In the genomic region with DNA sequence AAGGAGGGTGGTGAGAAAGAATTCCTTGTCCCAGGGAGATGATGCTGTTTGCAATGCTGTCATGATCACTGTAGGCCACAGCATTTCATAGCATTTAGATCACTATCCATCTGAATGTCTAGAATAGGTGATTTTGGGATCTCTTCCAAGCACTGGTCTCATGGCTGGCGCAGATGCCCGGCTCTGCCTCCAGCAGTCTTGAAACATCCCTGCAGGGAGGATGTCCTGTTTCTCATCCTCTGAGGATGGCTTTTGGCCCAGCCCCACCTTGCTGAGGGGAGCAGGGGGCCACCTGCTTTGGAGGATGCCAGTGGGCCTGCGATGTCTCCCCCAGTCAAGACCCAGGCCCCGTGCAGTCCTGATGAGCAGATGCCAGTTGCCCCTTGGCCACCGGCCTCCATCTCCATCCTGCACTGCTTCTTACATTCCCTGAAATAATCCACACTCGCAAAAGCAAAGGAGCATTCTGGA, we compare ENCODE assay signal across 26 cellular contexts.
DNase-seq lines count a peak whose midpoint lies in the region; ATAC-seq, FAIRE-seq and TF ChIP-seq lines count a peak whose summit lies in the region.
"Had no signal": no experiment of that assay in that cellular context is flagged by ENCODE, and none has a peak within 500 bp of the region (broad histone marks: within the 10 kb centered on the region; RNA-seq: fewer than 3 reads in every experiment).

No MANE protein-coding gene starts in this region.

- H3K9ac ChIP-seq in kidney (ENCODE audit: low read length in 2 of 2), result no peak overlapping the region
- H3K9ac ChIP-seq: BLaER1 treated with 17β-estradiol and CSF1 and Interleukin-3, amounts not matched to agents 10 nM and 100 nM had no signal

- H3K9me3 ChIP-seq in kidney (ENCODE audit: control insufficient read depth in 1 of 2, low read length in 2 of 2) (no peaks in the 10 kb centered on the region), aorta (ENCODE audit: control insufficient read depth, low read length) (no peaks in the 10 kb centered on the region), upper lobe of left lung (no peaks in the 10 kb centered on the region)
- H3K9me3 ChIP-seq: BLaER1 treated with 17β-estradiol and CSF1 and Interleukin-3, amounts not matched to agents 10 nM and 100 nM; SJSA1 had no signal

- ATAC-seq in Right ventricle myocardium inferior (no peak), left ventricle myocardium superior (no peak), aorta (ENCODE audit: low FRiP score) (no peak), upper lobe of left lung (ENCODE audit: low FRiP score in 2 of 2) (no peak)
- ATAC-seq in activated T-cell treated with anti-CD3 and anti-CD28 coated beads, Interleukin-2, amount 50 U/mL, for 4 hours, result no peak
- ATAC-seq: GM12878 had no signal

- TF ChIP-seq CTCF in bronchial epithelial cell (IDR thresholded peaks at IDR 0.05; ENCODE audit: insufficient read depth, low read length, severe bottlenecking), result no peak
- TF ChIP-seq CTCF in kidney (IDR thresholded peaks at IDR 0.05; ENCODE audit: borderline replicate concordance, extremely low read depth, insufficient read depth), result no peak
- no peak for TF ChIP-seq CTCF in upper lobe of left lung (IDR thresholded peaks at IDR 0.05)

- no peaks in the 10 kb centered on the region for H3K9me3 Mint-ChIP-seq in activated T-cell treated with anti-CD3 and anti-CD28 coated beads, Interleukin-2, amount 50 U/mL, for 4 hours
- H3K9me3 Mint-ChIP-seq: CD4-positive, alpha-beta T cell had no signal

- intact Hi-C loops in Right ventricle myocardium inferior (cut with DNase I), result no loop called here
- intact Hi-C loops in left ventricle myocardium superior (cut with micrococcal nuclease), result no loop called here
- intact Hi-C loops in kidney (cut with DNase I), result no loop called here
- intact Hi-C loops in aorta (cut with DNase I), result loop anchor here in 1 of 2 donors (2.0 kb wide), 1 partner anchor 260 kb away; no protein-coding TSS in a partner anchor

- DNase-seq in Right ventricle myocardium inferior (ENCODE audit: missing footprints), result peak; percentile 22
- no peak for DNase-seq in left ventricle myocardium superior
- no peak for DNase-seq in bronchial epithelial cell (ENCODE audit: low read depth)
- DNase-seq in kidney, result peak; percentile 65
- peak; percentile 22 to 68 for DNase-seq in aorta
- DNase-seq in Ammon's horn (ENCODE audit: low spot score), result no peak
- DNase-seq in upper lobe of left lung, result no peak
- DNase-seq in activated T-cell treated with anti-CD3 and anti-CD28 coated beads, Interleukin-2, amount 50 U/mL, for 4 hours, result no peak
- DNase-seq: CD4-positive, alpha-beta T cell; COR-L47; DMS53; H7; KG1; NCI-H1048; NCI-H1417; NCI-H1694; NCI-H2029 treated with DMSO at 0.1 percent for 48 hours; NCI-H2227 treated with DMSO at 0.1 percent for 48 hours; NCI-H526 treated with DMSO at 0.1 percent for 48 hours; PC-9; Right ventricle myocardium superior had no signal

- no peak overlapping the region for H3K27ac ChIP-seq in kidney (ENCODE audit: low read depth in 2 of 2, low read length in 2 of 2)
- H3K27ac ChIP-seq in aorta (ENCODE audit: low read depth in 1 of 2, low read length in 2 of 2), result no peak overlapping the region
- H3K27ac ChIP-seq in upper lobe of left lung, result no peak overlapping the region
- H3K27ac ChIP-seq: 22Rv1; BLaER1 treated with 17β-estradiol and CSF1 and Interleukin-3, amounts not matched to agents 10 nM and 100 nM; PC-9; SJSA1 had no signal

- FAIRE-seq in bronchial epithelial cell (lab: Jason Lieb, UNC) (peak; percentile 75), kidney (lab: Jason Lieb, UNC) (no peak)
- FAIRE-seq: G401.6, GM12878 had no signal

- H3K4me1 ChIP-seq in kidney (ENCODE audit: control insufficient read depth in 1 of 2, insufficient read depth in 1 of 2, low read depth in 1 of 2, low read length in 2 of 2) (peaks cover 7 to 19% of the 10 kb centered on the region in 2 donors), aorta (ENCODE audit: control insufficient read depth in 1 of 2, insufficient read depth in 2 of 2, low read length in 2 of 2) (no peaks in the 10 kb centered on the region), upper lobe of left lung (peaks cover 9 to 22% (median 18%) of the 10 kb centered on the region in 4 donors)
- H3K4me1 ChIP-seq: SJSA1 had no signal

- no peak for TF ChIP-seq EP300 in upper lobe of left lung (IDR thresholded peaks at IDR 0.05)

- no peaks in the 10 kb centered on the region for H3K36me3 ChIP-seq in bronchial epithelial cell (ENCODE audit: control insufficient read depth, insufficient read depth, low read length)
- H3K36me3 ChIP-seq in kidney (ENCODE audit: control insufficient read depth in 1 of 2, insufficient read depth in 2 of 2, low read length in 2 of 2), result peaks cover 0 to 7% of the 10 kb centered on the region in 2 donors
- no peaks in the 10 kb centered on the region for H3K36me3 ChIP-seq in aorta (ENCODE audit: control insufficient read depth in 1 of 2, insufficient read depth in 2 of 2, low read length in 1 of 2)
- no peaks in the 10 kb centered on the region for H3K36me3 ChIP-seq in upper lobe of left lung
- H3K36me3 ChIP-seq: BLaER1 treated with 17β-estradiol and CSF1 and Interleukin-3, amounts not matched to agents 10 nM and 100 nM; SJSA1 had no signal

- WGBS in aorta, 2 donors, result 88 to 94% methylated on average over 6 of the region's 6 CpGs
- 94 to 97% methylated on average over 6 of the region's 6 CpGs for WGBS in upper lobe of left lung, 2 donors

- H3K27me3 Mint-ChIP-seq in activated T-cell treated with anti-CD3 and anti-CD28 coated beads, Interleukin-2, amount 50 U/mL, for 4 hours (ENCODE audit: low read depth), result peaks cover 2% of the 10 kb centered on the region

- H3K27me3 ChIP-seq in bronchial epithelial cell (ENCODE audit: control insufficient read depth, insufficient read depth, low read length) (peaks cover 13% of the 10 kb centered on the region), aorta (ENCODE audit: control insufficient read depth in 1 of 2, insufficient read depth in 2 of 2, low read length in 1 of 2) (no peaks in the 10 kb centered on the region), upper lobe of left lung (no peaks in the 10 kb centered on the region)
- H3K27me3 ChIP-seq: SJSA1 had no signal

- H3K4me3 Mint-ChIP-seq in activated T-cell treated with anti-CD3 and anti-CD28 coated beads, Interleukin-2, amount 50 U/mL, for 4 hours, result no peak overlapping the region
- H3K4me3 Mint-ChIP-seq: CD4-positive, alpha-beta T cell had no signal

- peaks cover 2% of the 10 kb centered on the region for H3K36me3 Mint-ChIP-seq in activated T-cell treated with anti-CD3 and anti-CD28 coated beads, Interleukin-2, amount 50 U/mL, for 4 hours (ENCODE audit: insufficient read depth)

- TF ChIP-seq POLR2A in upper lobe of left lung (IDR thresholded peaks at IDR 0.05), result no peak

- H3K4me1 Mint-ChIP-seq in activated T-cell treated with anti-CD3 and anti-CD28 coated beads, Interleukin-2, amount 50 U/mL, for 4 hours (ENCODE audit: low read depth), result peaks cover 13% of the 10 kb centered on the region

- H3K4me3 ChIP-seq in bronchial epithelial cell (ENCODE audit: low read depth, low read length) (no peak overlapping the region), kidney (ENCODE audit: low read length in 2 of 2) (no peak overlapping the region), aorta (ENCODE audit: low read length in 2 of 2) (no peak overlapping the region), upper lobe of left lung (no peak overlapping the region)
- H3K4me3 ChIP-seq: BLaER1 treated with 17β-estradiol and CSF1 and Interleukin-3, amounts not matched to agents 10 nM and 100 nM; GM12878; PC-9; SJSA1 had no signal

Comparison
In these comparisons a context has a peak if more than half of its experiments do, and no peak if none do; other contexts are left out.
1. DNase-seq: peak in Right ventricle myocardium inferior (single experiment), kidney (single experiment) and aorta (2 of 2); none in left ventricle myocardium superior (single experiment), bronchial epithelial cell (single experiment), Ammon's horn (single experiment), upper lobe of left lung (0 of 2) and activated T-cell treated with anti-CD3 and anti-CD28 coated beads, Interleukin-2, amount 50 U/mL, for 4 hours (single experiment).